Comparison of ENCODE assay signal across 1 cellular context in the genomic region with DNA sequence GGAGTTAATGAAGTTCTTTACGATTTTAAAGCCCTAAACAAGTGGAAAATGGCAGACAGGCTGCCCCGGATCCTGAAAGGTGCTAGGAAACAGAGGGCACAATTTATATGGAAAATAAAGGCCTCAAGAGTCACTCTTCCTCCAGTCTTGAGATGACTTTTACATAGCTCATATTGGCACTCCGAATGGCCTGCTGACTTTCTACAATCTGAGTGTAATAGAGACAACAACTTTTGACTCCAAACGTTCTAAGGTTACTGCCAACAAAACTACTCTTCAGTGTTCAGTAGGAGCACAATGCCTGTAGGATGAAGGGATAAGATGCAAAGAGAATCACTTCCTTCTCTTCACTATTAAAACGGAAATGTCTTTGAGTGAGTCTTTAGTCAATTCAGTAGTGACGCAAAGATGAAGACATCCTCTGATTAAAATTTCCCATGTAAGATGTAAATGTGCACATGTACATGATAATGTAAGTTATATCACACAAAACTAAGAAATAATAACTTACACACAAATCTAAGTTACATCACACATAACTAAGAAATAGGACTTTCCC.
TF ChIP-seq lines count a peak whose summit lies in the region.

No MANE protein-coding gene starts in this region.

TF ChIP-seq in H1, 55 proteins besides CTCF, POLR2A, EP300 and RAD21 (continued from another document):
- TF ChIP-seq, protein P1, sequence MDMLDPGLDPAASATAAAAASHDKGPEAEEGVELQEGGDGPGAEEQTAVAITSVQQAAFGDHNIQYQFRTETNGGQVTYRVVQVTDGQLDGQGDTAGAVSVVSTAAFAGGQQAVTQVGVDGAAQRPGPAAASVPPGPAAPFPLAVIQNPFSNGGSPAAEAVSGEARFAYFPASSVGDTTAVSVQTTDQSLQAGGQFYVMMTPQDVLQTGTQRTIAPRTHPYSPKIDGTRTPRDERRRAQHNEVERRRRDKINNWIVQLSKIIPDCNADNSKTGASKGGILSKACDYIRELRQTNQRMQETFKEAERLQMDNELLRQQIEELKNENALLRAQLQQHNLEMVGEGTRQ (IDR thresholded peaks at IDR 0.05; ENCODE audit: low read length), result no peak
- TF ChIP-seq CBX5 (IDR thresholded peaks at IDR 0.05; ENCODE audit: low read depth, low read length), result no peak
- no peak for TF ChIP-seq CHD1 (IDR thresholded peaks at IDR 0.05; ENCODE audit: low read depth, low read length)
- no peak for TF ChIP-seq TBP (IDR thresholded peaks at IDR 0.05; ENCODE audit: low read depth, low read length)
- TF ChIP-seq SP1 (IDR thresholded peaks at IDR 0.05; ENCODE audit: low read depth, low read length), result no peak
- no peak for TF ChIP-seq SAP30 (IDR thresholded peaks at IDR 0.05; ENCODE audit: insufficient read depth, insufficient replicate concordance, low read length)
- no peak for TF ChIP-seq YY1 (IDR thresholded peaks at IDR 0.05; ENCODE audit: low read depth, low read length)
- no peak for TF ChIP-seq GTF2F1 (IDR thresholded peaks at IDR 0.05; ENCODE audit: borderline replicate concordance, low read depth, low read length)
- no peak for TF ChIP-seq CEBPB (IDR thresholded peaks at IDR 0.05; ENCODE audit: low read depth, low read length)
- TF ChIP-seq ZNF274 (IDR thresholded peaks at IDR 0.05; ENCODE audit: borderline replicate concordance, extremely low read depth, low read length), result no peak
- TF ChIP-seq NANOG (IDR thresholded peaks at IDR 0.05; ENCODE audit: insufficient read depth, low read depth, low read length, poor library complexity, severe bottlenecking), result no peak
- TF ChIP-seq SRF (IDR thresholded peaks at IDR 0.05; ENCODE audit: low read depth, low read length), result no peak
- TF ChIP-seq CREB1 (IDR thresholded peaks at IDR 0.05), result no peak
- no peak for TF ChIP-seq TEAD4 (IDR thresholded peaks at IDR 0.05; ENCODE audit: low read depth, low read length)
- TF ChIP-seq RBBP5 (IDR thresholded peaks at IDR 0.05; ENCODE audit: borderline replicate concordance, low read depth, low read length), result no peak
- no peak for TF ChIP-seq CBX8 (IDR thresholded peaks at IDR 0.05; ENCODE audit: borderline replicate concordance, low read depth, low read length)
- TF ChIP-seq PHF8 (conservative IDR thresholded peaks at IDR 0.05; ENCODE audit: low read depth, low read length), result no peak
